In the genomic region with DNA sequence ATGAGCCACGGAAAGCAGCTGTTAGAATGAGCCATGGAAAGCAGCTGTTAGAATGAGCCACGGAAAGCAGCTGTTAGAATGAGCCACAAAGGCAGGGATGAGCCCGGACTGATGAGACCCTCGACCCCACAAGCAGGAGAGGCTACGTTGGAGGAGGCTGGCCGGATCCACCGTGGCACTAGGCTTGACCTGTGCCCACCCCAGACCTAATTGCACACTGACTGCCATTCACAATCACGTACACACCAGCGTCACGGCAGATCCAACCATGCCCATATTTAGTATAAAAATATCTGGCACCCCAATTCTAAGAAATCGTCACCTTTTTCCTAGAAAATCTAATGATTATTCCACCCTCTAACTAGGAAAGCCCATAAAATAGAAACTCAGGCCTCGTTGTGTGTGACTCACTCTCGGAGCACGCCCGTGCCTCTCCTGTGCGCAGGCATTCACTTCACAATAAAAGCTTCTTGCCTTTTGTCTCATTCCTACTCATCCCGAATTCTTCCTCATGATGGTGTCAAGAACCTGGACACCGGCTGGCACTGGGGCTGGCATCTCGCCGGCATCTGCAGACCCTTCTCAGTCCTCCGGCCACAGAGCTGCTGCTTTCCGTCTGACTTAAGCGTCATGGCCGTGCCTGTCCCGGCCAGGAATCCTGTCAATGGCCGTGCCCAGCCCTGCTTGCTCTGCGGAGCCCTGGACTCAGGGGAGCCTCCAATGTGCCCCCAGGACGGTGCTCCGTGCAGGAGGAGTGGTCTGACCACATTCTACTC, we compare ENCODE assay signal across 1 cellular context.
TF ChIP-seq lines count a peak whose summit lies in the region.

No MANE protein-coding gene starts in this region.

TF ChIP-seq in K562, 482 proteins besides CTCF, POLR2A, EP300 and RAD21 (continued from another document and continues in another):
- TF ChIP-seq, protein P1, sequence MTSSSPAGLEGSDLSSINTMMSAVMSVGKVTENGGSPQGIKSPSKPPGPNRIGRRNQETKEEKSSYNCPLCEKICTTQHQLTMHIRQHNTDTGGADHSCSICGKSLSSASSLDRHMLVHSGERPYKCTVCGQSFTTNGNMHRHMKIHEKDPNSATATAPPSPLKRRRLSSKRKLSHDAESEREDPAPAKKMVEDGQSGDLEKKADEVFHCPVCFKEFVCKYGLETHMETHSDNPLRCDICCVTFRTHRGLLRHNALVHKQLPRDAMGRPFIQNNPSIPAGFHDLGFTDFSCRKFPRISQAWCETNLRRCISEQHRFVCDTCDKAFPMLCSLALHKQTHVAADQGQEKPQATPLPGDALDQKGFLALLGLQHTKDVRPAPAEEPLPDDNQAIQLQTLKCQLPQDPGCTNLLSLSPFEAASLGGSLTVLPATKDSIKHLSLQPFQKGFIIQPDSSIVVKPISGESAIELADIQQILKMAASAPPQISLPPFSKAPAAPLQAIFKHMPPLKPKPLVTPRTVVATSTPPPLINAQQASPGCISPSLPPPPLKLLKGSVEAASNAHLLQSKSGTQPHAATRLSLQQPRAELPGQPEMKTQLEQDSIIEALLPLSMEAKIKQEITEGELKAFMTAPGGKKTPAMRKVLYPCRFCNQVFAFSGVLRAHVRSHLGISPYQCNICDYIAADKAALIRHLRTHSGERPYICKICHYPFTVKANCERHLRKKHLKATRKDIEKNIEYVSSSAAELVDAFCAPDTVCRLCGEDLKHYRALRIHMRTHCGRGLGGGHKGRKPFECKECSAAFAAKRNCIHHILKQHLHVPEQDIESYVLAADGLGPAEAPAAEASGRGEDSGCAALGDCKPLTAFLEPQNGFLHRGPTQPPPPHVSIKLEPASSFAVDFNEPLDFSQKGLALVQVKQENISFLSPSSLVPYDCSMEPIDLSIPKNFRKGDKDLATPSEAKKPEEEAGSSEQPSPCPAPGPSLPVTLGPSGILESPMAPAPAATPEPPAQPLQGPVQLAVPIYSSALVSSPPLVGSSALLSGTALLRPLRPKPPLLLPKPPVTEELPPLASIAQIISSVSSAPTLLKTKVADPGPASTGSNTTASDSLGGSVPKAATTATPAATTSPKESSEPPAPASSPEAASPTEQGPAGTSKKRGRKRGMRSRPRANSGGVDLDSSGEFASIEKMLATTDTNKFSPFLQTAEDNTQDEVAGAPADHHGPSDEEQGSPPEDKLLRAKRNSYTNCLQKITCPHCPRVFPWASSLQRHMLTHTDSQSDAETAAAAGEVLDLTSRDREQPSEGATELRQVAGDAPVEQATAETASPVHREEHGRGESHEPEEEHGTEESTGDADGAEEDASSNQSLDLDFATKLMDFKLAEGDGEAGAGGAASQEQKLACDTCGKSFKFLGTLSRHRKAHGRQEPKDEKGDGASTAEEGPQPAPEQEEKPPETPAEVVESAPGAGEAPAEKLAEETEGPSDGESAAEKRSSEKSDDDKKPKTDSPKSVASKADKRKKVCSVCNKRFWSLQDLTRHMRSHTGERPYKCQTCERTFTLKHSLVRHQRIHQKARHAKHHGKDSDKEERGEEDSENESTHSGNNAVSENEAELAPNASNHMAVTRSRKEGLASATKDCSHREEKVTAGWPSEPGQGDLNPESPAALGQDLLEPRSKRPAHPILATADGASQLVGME (CRISPR knock-in tag; IDR thresholded peaks at IDR 0.05), result no peak
- TF ChIP-seq ESRRB (CRISPR knock-in tag; IDR thresholded peaks at IDR 0.05; ENCODE audit: borderline replicate concordance), result no peak
- TF ChIP-seq ZNF75A (CRISPR knock-in tag; IDR thresholded peaks at IDR 0.05), result no peak
- TF ChIP-seq ZFX (CRISPR knock-in tag; IDR thresholded peaks at IDR 0.05), result peak; percentile 59
- no peak for TF ChIP-seq PTBP1 (IDR thresholded peaks at IDR 0.05; ENCODE audit: low read depth, low read length)
- TF ChIP-seq, protein P2, sequence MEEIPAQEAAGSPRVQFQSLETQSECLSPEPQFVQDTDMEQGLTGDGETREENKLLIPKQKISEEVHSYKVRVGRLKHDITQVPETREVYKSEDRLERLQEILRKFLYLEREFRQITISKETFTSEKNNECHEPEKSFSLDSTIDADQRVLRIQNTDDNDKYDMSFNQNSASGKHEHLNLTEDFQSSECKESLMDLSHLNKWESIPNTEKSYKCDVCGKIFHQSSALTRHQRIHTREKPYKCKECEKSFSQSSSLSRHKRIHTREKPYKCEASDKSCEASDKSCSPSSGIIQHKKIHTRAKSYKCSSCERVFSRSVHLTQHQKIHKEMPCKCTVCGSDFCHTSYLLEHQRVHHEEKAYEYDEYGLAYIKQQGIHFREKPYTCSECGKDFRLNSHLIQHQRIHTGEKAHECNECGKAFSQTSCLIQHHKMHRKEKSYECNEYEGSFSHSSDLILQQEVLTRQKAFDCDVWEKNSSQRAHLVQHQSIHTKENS (CRISPR knock-in tag; IDR thresholded peaks at IDR 0.05), result no peak
- TF ChIP-seq BCOR (IDR thresholded peaks at IDR 0.05), result peak; percentile 61; the same call in 1 of the 2 replicates
- TF ChIP-seq HMG20B (CRISPR knock-in tag; IDR thresholded peaks at IDR 0.05), result no peak
- TF ChIP-seq, protein P3, sequence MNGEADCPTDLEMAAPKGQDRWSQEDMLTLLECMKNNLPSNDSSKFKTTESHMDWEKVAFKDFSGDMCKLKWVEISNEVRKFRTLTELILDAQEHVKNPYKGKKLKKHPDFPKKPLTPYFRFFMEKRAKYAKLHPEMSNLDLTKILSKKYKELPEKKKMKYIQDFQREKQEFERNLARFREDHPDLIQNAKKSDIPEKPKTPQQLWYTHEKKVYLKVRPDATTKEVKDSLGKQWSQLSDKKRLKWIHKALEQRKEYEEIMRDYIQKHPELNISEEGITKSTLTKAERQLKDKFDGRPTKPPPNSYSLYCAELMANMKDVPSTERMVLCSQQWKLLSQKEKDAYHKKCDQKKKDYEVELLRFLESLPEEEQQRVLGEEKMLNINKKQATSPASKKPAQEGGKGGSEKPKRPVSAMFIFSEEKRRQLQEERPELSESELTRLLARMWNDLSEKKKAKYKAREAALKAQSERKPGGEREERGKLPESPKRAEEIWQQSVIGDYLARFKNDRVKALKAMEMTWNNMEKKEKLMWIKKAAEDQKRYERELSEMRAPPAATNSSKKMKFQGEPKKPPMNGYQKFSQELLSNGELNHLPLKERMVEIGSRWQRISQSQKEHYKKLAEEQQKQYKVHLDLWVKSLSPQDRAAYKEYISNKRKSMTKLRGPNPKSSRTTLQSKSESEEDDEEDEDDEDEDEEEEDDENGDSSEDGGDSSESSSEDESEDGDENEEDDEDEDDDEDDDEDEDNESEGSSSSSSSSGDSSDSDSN (IDR thresholded peaks at IDR 0.05; ENCODE audit: borderline replicate concordance in 1 of 2, low read depth in 2 of 2, low read length in 2 of 2), result 0 out of 4 replicates have a peak, but pooled peaks of 1 of the 2 experiments have one; percentile 64
- TF ChIP-seq, protein P4, sequence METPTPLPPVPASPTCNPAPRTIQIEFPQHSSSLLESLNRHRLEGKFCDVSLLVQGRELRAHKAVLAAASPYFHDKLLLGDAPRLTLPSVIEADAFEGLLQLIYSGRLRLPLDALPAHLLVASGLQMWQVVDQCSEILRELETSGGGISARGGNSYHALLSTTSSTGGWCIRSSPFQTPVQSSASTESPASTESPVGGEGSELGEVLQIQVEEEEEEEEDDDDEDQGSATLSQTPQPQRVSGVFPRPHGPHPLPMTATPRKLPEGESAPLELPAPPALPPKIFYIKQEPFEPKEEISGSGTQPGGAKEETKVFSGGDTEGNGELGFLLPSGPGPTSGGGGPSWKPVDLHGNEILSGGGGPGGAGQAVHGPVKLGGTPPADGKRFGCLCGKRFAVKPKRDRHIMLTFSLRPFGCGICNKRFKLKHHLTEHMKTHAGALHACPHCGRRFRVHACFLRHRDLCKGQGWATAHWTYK (CRISPR knock-in tag; IDR thresholded peaks at IDR 0.05), result peak; percentile 99
- no peak for TF ChIP-seq ZNF274 (IDR thresholded peaks at IDR 0.05; ENCODE audit: borderline replicate concordance, low read depth, low read length)
- peak; percentile 97 for TF ChIP-seq BHLHE40 (IDR thresholded peaks at IDR 0.05; ENCODE audit: low read length)
- peak; percentile 80 to 83 for TF ChIP-seq NRF1 (conservative IDR thresholded peaks at IDR 0.05 in 1 of 2, IDR thresholded peaks at IDR 0.05 in 1 of 2)
- TF ChIP-seq MYBL2 (IDR thresholded peaks at IDR 0.05; ENCODE audit: low read depth), result no peak
- TF ChIP-seq MYBL2 (CRISPR knock-in tag; IDR thresholded peaks at IDR 0.05; ENCODE audit: borderline replicate concordance), result no peak
- TF ChIP-seq DDX20 (tag; IDR thresholded peaks at IDR 0.05; ENCODE audit: low read depth), result no peak
- TF ChIP-seq DMBX1 (CRISPR knock-in tag; IDR thresholded peaks at IDR 0.05; ENCODE audit: borderline replicate concordance), result 0 out of 2 replicates have a peak, but pooled peaks have one; percentile 35
- TF ChIP-seq STAG1 (CRISPR knock-in tag; IDR thresholded peaks at IDR 0.05; ENCODE audit: borderline replicate concordance), result no peak
- 0 out of 2 replicates have a peak, but pooled peaks have one; percentile 37 for TF ChIP-seq ELF4 (CRISPR knock-in tag; IDR thresholded peaks at IDR 0.05)
- peak; percentile 46; the same call in 1 of the 2 replicates for TF ChIP-seq NBN (IDR thresholded peaks at IDR 0.05; ENCODE audit: low read depth)
- TF ChIP-seq IFI16 (CRISPR knock-in tag; IDR thresholded peaks at IDR 0.05), result no peak
- no peak for TF ChIP-seq ZMIZ1 (IDR thresholded peaks at IDR 0.05; ENCODE audit: low read depth in 2 of 2, low read length in 2 of 2)
- no peak for TF ChIP-seq ZBTB34 (CRISPR knock-in tag; IDR thresholded peaks at IDR 0.05)
- TF ChIP-seq ZNF780A (CRISPR knock-in tag; IDR thresholded peaks at IDR 0.05), result no peak
- TF ChIP-seq, protein P5, sequence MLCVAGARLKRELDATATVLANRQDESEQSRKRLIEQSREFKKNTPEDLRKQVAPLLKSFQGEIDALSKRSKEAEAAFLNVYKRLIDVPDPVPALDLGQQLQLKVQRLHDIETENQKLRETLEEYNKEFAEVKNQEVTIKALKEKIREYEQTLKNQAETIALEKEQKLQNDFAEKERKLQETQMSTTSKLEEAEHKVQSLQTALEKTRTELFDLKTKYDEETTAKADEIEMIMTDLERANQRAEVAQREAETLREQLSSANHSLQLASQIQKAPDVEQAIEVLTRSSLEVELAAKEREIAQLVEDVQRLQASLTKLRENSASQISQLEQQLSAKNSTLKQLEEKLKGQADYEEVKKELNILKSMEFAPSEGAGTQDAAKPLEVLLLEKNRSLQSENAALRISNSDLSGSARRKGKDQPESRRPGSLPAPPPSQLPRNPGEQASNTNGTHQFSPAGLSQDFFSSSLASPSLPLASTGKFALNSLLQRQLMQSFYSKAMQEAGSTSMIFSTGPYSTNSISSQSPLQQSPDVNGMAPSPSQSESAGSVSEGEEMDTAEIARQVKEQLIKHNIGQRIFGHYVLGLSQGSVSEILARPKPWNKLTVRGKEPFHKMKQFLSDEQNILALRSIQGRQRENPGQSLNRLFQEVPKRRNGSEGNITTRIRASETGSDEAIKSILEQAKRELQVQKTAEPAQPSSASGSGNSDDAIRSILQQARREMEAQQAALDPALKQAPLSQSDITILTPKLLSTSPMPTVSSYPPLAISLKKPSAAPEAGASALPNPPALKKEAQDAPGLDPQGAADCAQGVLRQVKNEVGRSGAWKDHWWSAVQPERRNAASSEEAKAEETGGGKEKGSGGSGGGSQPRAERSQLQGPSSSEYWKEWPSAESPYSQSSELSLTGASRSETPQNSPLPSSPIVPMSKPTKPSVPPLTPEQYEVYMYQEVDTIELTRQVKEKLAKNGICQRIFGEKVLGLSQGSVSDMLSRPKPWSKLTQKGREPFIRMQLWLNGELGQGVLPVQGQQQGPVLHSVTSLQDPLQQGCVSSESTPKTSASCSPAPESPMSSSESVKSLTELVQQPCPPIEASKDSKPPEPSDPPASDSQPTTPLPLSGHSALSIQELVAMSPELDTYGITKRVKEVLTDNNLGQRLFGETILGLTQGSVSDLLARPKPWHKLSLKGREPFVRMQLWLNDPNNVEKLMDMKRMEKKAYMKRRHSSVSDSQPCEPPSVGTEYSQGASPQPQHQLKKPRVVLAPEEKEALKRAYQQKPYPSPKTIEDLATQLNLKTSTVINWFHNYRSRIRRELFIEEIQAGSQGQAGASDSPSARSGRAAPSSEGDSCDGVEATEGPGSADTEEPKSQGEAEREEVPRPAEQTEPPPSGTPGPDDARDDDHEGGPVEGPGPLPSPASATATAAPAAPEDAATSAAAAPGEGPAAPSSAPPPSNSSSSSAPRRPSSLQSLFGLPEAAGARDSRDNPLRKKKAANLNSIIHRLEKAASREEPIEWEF (CRISPR knock-in tag; IDR thresholded peaks at IDR 0.05), result peak; percentile 60; the same call in 1 of the 2 replicates
- no peak for TF ChIP-seq SRSF3 (IDR thresholded peaks at IDR 0.05; ENCODE audit: insufficient read depth, low read length)
- TF ChIP-seq NFATC3 (IDR thresholded peaks at IDR 0.05), result no peak
- TF ChIP-seq, protein P6, sequence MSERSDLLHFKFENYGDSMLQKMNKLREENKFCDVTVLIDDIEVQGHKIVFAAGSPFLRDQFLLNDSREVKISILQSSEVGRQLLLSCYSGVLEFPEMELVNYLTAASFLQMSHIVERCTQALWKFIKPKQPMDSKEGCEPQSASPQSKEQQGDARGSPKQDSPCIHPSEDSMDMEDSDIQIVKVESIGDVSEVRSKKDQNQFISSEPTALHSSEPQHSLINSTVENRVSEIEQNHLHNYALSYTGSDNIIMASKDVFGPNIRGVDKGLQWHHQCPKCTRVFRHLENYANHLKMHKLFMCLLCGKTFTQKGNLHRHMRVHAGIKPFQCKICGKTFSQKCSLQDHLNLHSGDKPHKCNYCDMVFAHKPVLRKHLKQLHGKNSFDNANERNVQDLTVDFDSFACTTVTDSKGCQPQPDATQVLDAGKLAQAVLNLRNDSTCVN (CRISPR knock-in tag; IDR thresholded peaks at IDR 0.05), result no peak
- TF ChIP-seq ZNF253 (CRISPR knock-in tag; conservative IDR thresholded peaks at IDR 0.05), result no peak
